ENCODE assay signal across 8 cellular contexts in the genomic region with DNA sequence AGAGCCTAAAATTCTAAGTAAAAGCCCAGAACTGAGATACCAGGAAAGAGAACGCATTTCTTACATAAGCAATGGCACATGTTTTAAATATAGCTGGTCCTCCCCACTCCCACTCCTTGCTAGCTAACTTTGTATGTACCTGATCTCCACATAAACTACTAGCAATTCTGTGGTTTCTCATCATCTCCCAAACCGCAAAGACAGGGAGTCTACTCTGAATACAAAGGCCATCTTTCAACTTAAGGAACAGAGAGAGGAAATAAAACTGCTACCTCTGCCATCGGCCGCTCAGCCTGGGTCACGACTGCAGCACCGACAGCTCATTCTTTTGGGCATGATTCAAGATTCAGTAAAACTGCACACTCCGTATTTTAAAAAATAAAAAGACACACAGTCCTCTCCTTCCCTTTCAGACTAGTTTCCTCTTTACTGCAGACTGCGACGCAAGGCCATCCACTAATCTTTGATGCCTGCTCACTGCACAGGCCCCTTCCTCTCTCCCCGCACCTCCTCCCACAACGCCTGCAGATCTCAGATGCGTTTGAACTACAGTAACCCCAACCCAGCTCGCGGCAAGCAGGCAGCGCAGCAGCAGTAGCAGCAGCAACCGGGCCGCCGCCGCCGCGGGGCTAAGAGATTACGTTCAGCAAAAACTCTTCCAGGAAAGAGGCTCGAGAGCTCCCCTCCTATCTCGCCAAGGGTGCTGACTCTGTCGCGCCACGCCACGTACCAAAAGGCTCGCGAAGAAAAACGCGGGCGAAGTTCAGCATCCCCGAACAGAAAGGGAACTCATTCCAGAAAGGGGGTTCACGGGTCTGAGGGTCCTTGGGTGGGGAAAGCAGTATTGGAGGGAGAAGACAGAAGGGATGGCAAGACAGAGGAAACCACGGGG. TPM values are rescaled to one million over a fixed set of nuclear protein-coding genes. Genes with fewer than 3 reads are reported as not detected.
A peak's percentile ranks its signal among the peaks of the same experiment; 100 is the strongest.
DNase-seq lines count a peak whose midpoint lies in the region; ATAC-seq and TF ChIP-seq lines count a peak whose summit lies in the region.

No MANE protein-coding gene starts in this region.

- peaks cover 58% of the 10 kb centered on the region for H3K79me2 ChIP-seq in GM23338 (replicated peaks; ENCODE audit: insufficient read depth)

- DNase-seq in ELR (ENCODE audit: low read depth) (peak; percentile 90), GM23338 (ENCODE audit: low spot score) (peak; percentile 86), LHCN-M2 (ENCODE audit: low read depth) (peak; percentile 76), SK-N-DZ (ENCODE audit: low spot score) (peak; percentile 88), globus pallidus (ENCODE audit: low spot score) (peak; percentile 75), omental fat pad (ENCODE audit: low spot score) (peak; percentile 33)
- peak; percentile 85 for DNase-seq in activated naive CD4-positive, alpha-beta T cell treated with anti-CD3 and anti-CD28 coated beads, Interleukin-2, amount 50 U/mL, for 16 hours

- TF ChIP-seq CTCF in GM23338 (conservative IDR thresholded peaks at IDR 0.05; ENCODE audit: low read depth in 2 of 2) = no peak
- TF ChIP-seq CTCF in omental fat pad (IDR thresholded peaks at IDR 0.05) = no peak

- peaks cover 45% of the 10 kb centered on the region for H3K4me1 Mint-ChIP-seq in GM23338

- peak overlapping the region; percentile 92 for H3K4me3 Mint-ChIP-seq in GM23338

- peak overlapping the region; percentile 11; the same call in 1 of the 2 replicates for H2AFZ ChIP-seq in GM23338

- H3F3A ChIP-seq in GM23338 (replicated peaks; ENCODE audit: low read depth) = no peaks in the 10 kb centered on the region

- peaks cover 3% of the 10 kb centered on the region; the same call in 1 of the 3 replicates for H3K9me3 Mint-ChIP-seq in GM23338

- peak overlapping the region; percentile 91 for H3K4me3 ChIP-seq in GM23338

- H3K27ac ChIP-seq in GM23338 (ENCODE audit: low read depth) (no peak overlapping the region), temporal lobe (ENCODE audit: low read depth, low read length) (peak overlapping the region; percentile 89)

- H3K27me3 Mint-ChIP-seq in GM23338 (ENCODE audit: insufficient read depth, low read depth, poor library complexity) = peaks cover 6% of the 10 kb centered on the region

- H3K36me3 Mint-ChIP-seq in GM23338 (ENCODE audit: low read depth) = no peaks in the 10 kb centered on the region; the same call in 2 of the 3 replicates

- H3K27ac Mint-ChIP-seq in GM23338 = peak overlapping the region; percentile 93

- peaks cover 13% of the 10 kb centered on the region; the same call in 1 of the 2 replicates for H4K20me1 ChIP-seq in GM23338 (replicated peaks; ENCODE audit: insufficient read depth)

- H3K4me1 ChIP-seq in GM23338 (ENCODE audit: insufficient read depth) = peaks cover 37% of the 10 kb centered on the region

- ATAC-seq in GM23338 = peak; percentile 86
- peak; percentile 30 for ATAC-seq in omental fat pad (ENCODE audit: low FRiP score)

- peak overlapping the region; percentile 97 for H3K4me2 ChIP-seq in GM23338

- H3K36me3 ChIP-seq in GM23338 (ENCODE audit: insufficient read depth) = no peaks in the 10 kb centered on the region

- no peaks in the 10 kb centered on the region for H3K9me2 ChIP-seq in GM23338 (ENCODE audit: insufficient read depth)

- H3K27me3 ChIP-seq in GM23338 (ENCODE audit: insufficient read depth) = peaks cover 35% of the 10 kb centered on the region

TF ChIP-seq in GM23338, 12 proteins besides CTCF, POLR2A, EP300 and RAD21:
- TF ChIP-seq JUNB (IDR thresholded peaks at IDR 0.05; ENCODE audit: unreplicated experiment) (no peak), POLR2AphosphoS5 (IDR thresholded peaks at IDR 0.05; ENCODE audit: low read depth) (no peak)

RNA-seq across cellular contexts. Expression of a gene that starts 1.5 kb away (rescaled TPM):
- 37.1 and 43.5 TPM in 2 replicates for total RNA-seq in GM23338 (2014; rRNA removed; shearing (Covaris generic))
- polyA plus RNA-seq in GM23338 (2016; fragmentation: Nextera tagmentation; extraction: Ambion mirVana) = 15.6 and 16.4 TPM in 2 replicates
- total RNA-seq in LHCN-M2 (2014; rRNA removed) (43.7 and 44.4 TPM in 2 replicates), omental fat pad (10 to 100 TPM; 39.7 to 56.4 (median 53.1) TPM), temporal lobe (105 TPM)
- 22.6 TPM for polyA plus RNA-seq in LHCN-M2 (2012)
- 79.7 and 80.8 TPM in 2 replicates for polyA plus RNA-seq in SK-N-DZ (2014; cell fraction: cytosol; rRNA removed)
- 39.5 and 44.8 TPM in 2 replicates for polyA plus RNA-seq in SK-N-DZ (2014; cell fraction: nucleus; rRNA removed)

RNA-seq across cellular contexts. Expression of a gene that starts 55.2 kb away (rescaled TPM):
- total RNA-seq in GM23338 (2014; rRNA removed; shearing (Covaris generic)) = 45.0 and 47.6 TPM in 2 replicates
- 42.6 and 56.1 TPM in 2 replicates for polyA plus RNA-seq in GM23338 (2016; fragmentation: Nextera tagmentation; extraction: Ambion mirVana)
- total RNA-seq in LHCN-M2 (2014; rRNA removed) = 36.5 and 36.7 TPM in 2 replicates
- polyA plus RNA-seq in LHCN-M2 (2012) = 13.9 TPM
- 43.8 and 45.5 TPM in 2 replicates for polyA plus RNA-seq in SK-N-DZ (2014; cell fraction: cytosol; rRNA removed)
- polyA plus RNA-seq in SK-N-DZ (2014; cell fraction: nucleus; rRNA removed) = 17.9 and 18.7 TPM in 2 replicates
- 10 to 100 TPM; 10.9 to 24.6 (median 15.4) TPM for total RNA-seq in omental fat pad
- total RNA-seq in temporal lobe = 15.7 TPM

Comparison
In these comparisons a context has a peak if more than half of its experiments do, and no peak if none do; other contexts are left out.
1. DNase-seq: peak in every context shown above with its lines; median percentile 90 in ELR; 88 in SK-N-DZ; 86 in GM23338; 85 in activated naive CD4-positive, alpha-beta T cell treated with anti-CD3 and anti-CD28 coated beads, Interleukin-2, amount 50 U/mL, for 16 hours; 76 in LHCN-M2; 75 in globus pallidus; 33 in omental fat pad.